22 cellular contexts compared by ENCODE assay signal in genomic region chr5:151065609-151066008, GRCh38. TPM values are rescaled to one million over a fixed set of nuclear protein-coding genes. Genes with fewer than 3 reads are reported as not detected.
DNase-seq lines count a peak whose midpoint lies in the region; ATAC-seq and TF ChIP-seq lines count a peak whose summit lies in the region.
"Had no signal": no experiment of that assay in that cellular context is flagged by ENCODE, and none has a peak within 500 bp of the region (broad histone marks: within the 10 kb centered on the region; RNA-seq: fewer than 3 reads in every experiment).

No MANE protein-coding gene starts in this region.

- H3K27ac ChIP-seq in CD8-positive, alpha-beta T cell (ENCODE audit: low read depth, low read length), result no peak overlapping the region
- peak overlapping the region; percentile 63 for H3K27ac ChIP-seq in neutrophil
- H3K27ac ChIP-seq: esophagus squamous epithelium had no signal

- no peaks in the 10 kb centered on the region for H3K9me3 ChIP-seq in CD8-positive, alpha-beta T cell (ENCODE audit: low read length)
- H3K9me3 ChIP-seq in neutrophil, result no peaks in the 10 kb centered on the region
- H3K9me3 ChIP-seq: esophagus squamous epithelium, HAP-1, stomach had no signal

- H3K4me3 Mint-ChIP-seq in activated T-cell treated with anti-CD3 and anti-CD28 coated beads, Interleukin-2, amount 50 U/mL, for 4 hours, result peak overlapping the region; percentile 9
- H3K4me3 Mint-ChIP-seq in CD8-positive, alpha-beta T cell, result no peak overlapping the region
- no peak overlapping the region for H3K4me3 Mint-ChIP-seq in WTC11

- H3K27ac Mint-ChIP-seq in CD8-positive, alpha-beta T cell, result peak overlapping the region; percentile 63
- H3K27ac Mint-ChIP-seq in WTC11, result peak overlapping the region; percentile 57; the same call in 1 of the 2 replicates

- peak; percentile 29 to 44 for ATAC-seq in activated T-cell treated with anti-CD3 and anti-CD28 coated beads, Interleukin-2, amount 50 U/mL, for 4 hours
- no peak for ATAC-seq in CD8-positive, alpha-beta T cell
- ATAC-seq in WTC11, result no peak
- ATAC-seq in GM18909 (IDR thresholded peaks at IDR 0.05; ENCODE audit: poor library complexity, unreplicated experiment), result no peak
- no peak for ATAC-seq in HG03460 (IDR thresholded peaks at IDR 0.05; ENCODE audit: unreplicated experiment)

- H3K27me3 ChIP-seq in CD8-positive, alpha-beta T cell (ENCODE audit: insufficient read depth, low read length), result no peaks in the 10 kb centered on the region
- no peaks in the 10 kb centered on the region for H3K27me3 ChIP-seq in neutrophil
- H3K27me3 ChIP-seq: esophagus squamous epithelium, stomach had no signal

- TF ChIP-seq CTCF in CD8-positive, alpha-beta T cell (IDR thresholded peaks at IDR 0.05), result no peak
- TF ChIP-seq CTCF in WTC11 (IDR thresholded peaks at IDR 0.05), result no peak
- TF ChIP-seq CTCF in neutrophil (IDR thresholded peaks at IDR 0.05), result no peak

- H3K4me1 Mint-ChIP-seq in activated T-cell treated with anti-CD3 and anti-CD28 coated beads, Interleukin-2, amount 50 U/mL, for 4 hours (ENCODE audit: low read depth), result peaks cover 80% of the 10 kb centered on the region
- H3K4me1 Mint-ChIP-seq in CD8-positive, alpha-beta T cell (ENCODE audit: low read depth), result peaks cover 54% of the 10 kb centered on the region
- H3K4me1 Mint-ChIP-seq in WTC11, result peaks cover 17% of the 10 kb centered on the region

- POLR2A ChIA-PET in CD8-positive, alpha-beta T cell (lab: Charles Lee), result interaction anchor here (1.5 kb wide), 1 partner anchor 25 kb away, joined by 4 read pairs; no protein-coding TSS in a partner anchor
- POLR2A ChIA-PET in WTC11 (lab: Charles Lee), result no interaction called here

- H3K36me3 Mint-ChIP-seq in activated T-cell treated with anti-CD3 and anti-CD28 coated beads, Interleukin-2, amount 50 U/mL, for 4 hours (ENCODE audit: insufficient read depth), result peaks cover 45% of the 10 kb centered on the region
- peaks cover 81% of the 10 kb centered on the region for H3K36me3 Mint-ChIP-seq in CD8-positive, alpha-beta T cell
- peaks cover 27% of the 10 kb centered on the region for H3K36me3 Mint-ChIP-seq in WTC11

- CTCF ChIA-PET in CD8-positive, alpha-beta T cell (lab: Charles Lee), result interaction anchor here (0.6 to 4.5 kb wide), 6 partner anchors 14 to 1441 kb away, joined by 3 to 36 read pairs (median 4); no protein-coding TSS in a partner anchor
- CTCF ChIA-PET in WTC11 (lab: Charles Lee), result interaction anchor here (1.2 to 4.5 kb wide), 3 partner anchors 15 to 50 kb away, joined by 5 to 37 read pairs (median 15); no protein-coding TSS in a partner anchor

- no peaks in the 10 kb centered on the region for H3K27me3 Mint-ChIP-seq in activated T-cell treated with anti-CD3 and anti-CD28 coated beads, Interleukin-2, amount 50 U/mL, for 4 hours (ENCODE audit: low read depth)
- no peaks in the 10 kb centered on the region for H3K27me3 Mint-ChIP-seq in CD8-positive, alpha-beta T cell (ENCODE audit: low read depth)
- H3K27me3 Mint-ChIP-seq in WTC11 (ENCODE audit: low read depth), result no peaks in the 10 kb centered on the region

- no peaks in the 10 kb centered on the region for H3K9me3 Mint-ChIP-seq in activated T-cell treated with anti-CD3 and anti-CD28 coated beads, Interleukin-2, amount 50 U/mL, for 4 hours
- H3K9me3 Mint-ChIP-seq in CD8-positive, alpha-beta T cell, result no peaks in the 10 kb centered on the region
- H3K9me3 Mint-ChIP-seq in WTC11, result no peaks in the 10 kb centered on the region

- peaks cover 34% of the 10 kb centered on the region for H3K36me3 ChIP-seq in CD8-positive, alpha-beta T cell (ENCODE audit: insufficient read depth, low read length)
- H3K36me3 ChIP-seq in neutrophil, result peaks cover 65% of the 10 kb centered on the region

- DNase-seq in activated T-cell treated with anti-CD3 and anti-CD28 coated beads, Interleukin-2, amount 50 U/mL, for 4 hours, result no peak
- no peak for DNase-seq in activated T-cell treated with anti-CD3 and anti-CD28 coated beads, Interleukin-2, amount 50 U/mL, for 1 hour
- no peak for DNase-seq in CD8-positive, alpha-beta T cell
- no peak for DNase-seq in WTC11 (ENCODE audit: low spot score)
- no peak for DNase-seq in NCI-H748 (lab: John Stamatoyannopoulos, UW; ENCODE audit: unreplicated experiment)
- DNase-seq: ACHN; anterior cingulate cortex; effector CD4-positive, alpha-beta T cell; esophagus squamous epithelium; glutamatergic neuron; NCI-H1048; NCI-H2081; NCI-H524; occipital lobe; SHP77 treated with DMSO at 0.1 percent for 48 hours; stomach had no signal

- intact Hi-C loops in CD8-positive, alpha-beta T cell (cut with DNase I, micrococcal nuclease), result no loop called here

- peaks cover 28% of the 10 kb centered on the region for H3K4me1 ChIP-seq in CD8-positive, alpha-beta T cell (ENCODE audit: insufficient read depth, low read length)
- H3K4me1 ChIP-seq in neutrophil (ENCODE audit: control insufficient read depth in 1 of 2, insufficient read depth in 1 of 2, low read depth in 1 of 2, low read length in 1 of 2), result peaks cover 64 to 72% of the 10 kb centered on the region in 2 experiments
- H3K4me1 ChIP-seq: HAP-1 had no signal

- H3K4me3 ChIP-seq in CD8-positive, alpha-beta T cell (ENCODE audit: low read depth, low read length), result no peak overlapping the region
- no peak overlapping the region for H3K4me3 ChIP-seq in neutrophil (ENCODE audit: low read depth in 1 of 2, low read length in 1 of 2)
- H3K4me3 ChIP-seq: esophagus squamous epithelium, HAP-1, stomach had no signal

TF ChIP-seq in WTC11, 78 proteins besides CTCF, POLR2A, EP300 and RAD21 (continues in another document):
- TF ChIP-seq, protein P1, sequence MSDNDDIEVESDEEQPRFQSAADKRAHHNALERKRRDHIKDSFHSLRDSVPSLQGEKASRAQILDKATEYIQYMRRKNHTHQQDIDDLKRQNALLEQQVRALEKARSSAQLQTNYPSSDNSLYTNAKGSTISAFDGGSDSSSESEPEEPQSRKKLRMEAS (CRISPR knock-in tag; IDR thresholded peaks at IDR 0.05), result no peak
- TF ChIP-seq ARID4B (CRISPR knock-in tag; IDR thresholded peaks at IDR 0.05; ENCODE audit: borderline replicate concordance) (no peak), ZMAT4 (CRISPR knock-in tag; IDR thresholded peaks at IDR 0.05) (no peak)
- TF ChIP-seq, protein P2, sequence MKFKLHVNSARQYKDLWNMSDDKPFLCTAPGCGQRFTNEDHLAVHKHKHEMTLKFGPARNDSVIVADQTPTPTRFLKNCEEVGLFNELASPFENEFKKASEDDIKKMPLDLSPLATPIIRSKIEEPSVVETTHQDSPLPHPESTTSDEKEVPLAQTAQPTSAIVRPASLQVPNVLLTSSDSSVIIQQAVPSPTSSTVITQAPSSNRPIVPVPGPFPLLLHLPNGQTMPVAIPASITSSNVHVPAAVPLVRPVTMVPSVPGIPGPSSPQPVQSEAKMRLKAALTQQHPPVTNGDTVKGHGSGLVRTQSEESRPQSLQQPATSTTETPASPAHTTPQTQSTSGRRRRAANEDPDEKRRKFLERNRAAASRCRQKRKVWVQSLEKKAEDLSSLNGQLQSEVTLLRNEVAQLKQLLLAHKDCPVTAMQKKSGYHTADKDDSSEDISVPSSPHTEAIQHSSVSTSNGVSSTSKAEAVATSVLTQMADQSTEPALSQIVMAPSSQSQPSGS (CRISPR knock-in tag; IDR thresholded peaks at IDR 0.05; ENCODE audit: borderline replicate concordance, low read depth), result no peak

RNA-seq across cellular contexts. Expression of gene TNIP1, which starts 15.2 kb away (rescaled TPM):
- 100 to 1,000 TPM; 199 to 329 (median 211) TPM for total RNA-seq in activated T-cell treated with anti-CD3 and anti-CD28 coated beads, Interleukin-2, amount 50 U/mL, for 4 hours
- 100 to 1,000 TPM; 133 to 134 TPM for total RNA-seq in CD8-positive, alpha-beta T cell
- total RNA-seq in WTC11 (2021), result 41.1 to 48.9 TPM (median 47.0 TPM) in 3 replicates

RNA-seq across cellular contexts. Expression of gene GPX3, which starts 45.2 kb away (rescaled TPM):
- total RNA-seq in activated T-cell treated with anti-CD3 and anti-CD28 coated beads, Interleukin-2, amount 50 U/mL, for 4 hours, result 1 to 10 TPM in 2 of 3 donors, under 1 TPM in 1; 0.47 to 1.1 (median 1.0) TPM
- total RNA-seq in CD8-positive, alpha-beta T cell, result not detected
- total RNA-seq in WTC11 (2021), result 24.5 to 26.9 TPM (median 26.2 TPM) in 3 replicates
- total RNA-seq: OCI-LY7; T-helper 1 cell treated with Interleukin-12 subunit alpha and Interleukin-12 subunit beta and Interleukin-4 antibody, amounts not matched to agents 30 ng/mL and 1 ng/mL, for 36 hours had no signal

Comparison
In these comparisons a context has a peak if more than half of its experiments do, and no peak if none do; other contexts are left out.
1. ATAC-seq: peak in activated T-cell treated with anti-CD3 and anti-CD28 coated beads, Interleukin-2, amount 50 U/mL, for 4 hours (2 of 2); none in CD8-positive, alpha-beta T cell (single experiment), WTC11 (single experiment), GM18909 (single experiment) and HG03460 (single experiment).
2. RNA of gene GPX3, which starts 45.2 kb away (total RNA-seq): 24.5 to 26.9 TPM in WTC11; 0.47 to 1.1 TPM in activated T-cell treated with anti-CD3 and anti-CD28 coated beads, Interleukin-2, amount 50 U/mL, for 4 hours and not detected in CD8-positive, alpha-beta T cell; every median in the first group is over 10 times any median in the second.